In genomic region chr12:9634177-9634803, GRCh38 we compare ENCODE assay signal across 1 cellular context.
TF ChIP-seq lines count a peak whose summit lies in the region.

No MANE protein-coding gene starts in this region.

TF ChIP-seq in A549, 52 proteins besides CTCF, POLR2A, EP300 and RAD21 (continued from another document):
- peak; percentile 64 for TF ChIP-seq SMC3 (IDR thresholded peaks at IDR 0.05)
